In genomic region chr6:47404436-47404835, GRCh38 we compare ENCODE assay signal across 27 cellular contexts.
"Had no signal": no experiment of that assay in that cellular context is flagged by ENCODE, and none has a peak within 500 bp of the region (broad histone marks: within the 10 kb centered on the region; RNA-seq: fewer than 3 reads in every experiment).

No MANE protein-coding gene starts in this region.

- H3K4me3 ChIP-seq: gastrocnemius medialis, skin epidermis, thyroid gland, upper lobe of right lung had no signal

- H3K27ac ChIP-seq: gastrocnemius medialis, skin epidermis, thyroid gland, upper lobe of right lung, VCaP had no signal

- H3K36me3 ChIP-seq: gastrocnemius medialis, thyroid gland, upper lobe of right lung had no signal

- H3K4me1 Mint-ChIP-seq: memory B cell; stimulated activated effector memory CD8-positive, alpha-beta T cell treated with anti-CD3 and anti-CD28 coated beads, Interleukin-12 subunit alpha, Interleukin-12 subunit beta, amount 100 ng/mL, for 72 hours had no signal

- H3K4me1 ChIP-seq: gastrocnemius medialis had no signal

- H3K36me3 Mint-ChIP-seq: activated naive CD8-positive, alpha-beta T cell; memory B cell; naive thymus-derived CD8-positive, alpha-beta T cell; stimulated activated effector memory CD8-positive, alpha-beta T cell treated with anti-CD3 and anti-CD28 coated beads, Interleukin-12 subunit alpha, Interleukin-12 subunit beta, amount 100 ng/mL, for 72 hours had no signal

- H3K27me3 ChIP-seq: gastrocnemius medialis, thyroid gland, upper lobe of right lung had no signal

- ATAC-seq: activated T-cell treated with anti-CD3 and anti-CD28 coated beads, Interleukin-2, amount 50 U/mL, for 72 hours; gastrocnemius medialis; naive thymus-derived CD8-positive, alpha-beta T cell; sciatic nerve; stimulated activated effector memory CD8-positive, alpha-beta T cell treated with anti-CD3 and anti-CD28 coated beads, Interleukin-12 subunit alpha, Interleukin-12 subunit beta, amount 100 ng/mL, for 72 hours; upper lobe of right lung had no signal

- DNase-seq: activated CD4-positive, alpha-beta T cell treated with anti-CD3 and anti-CD28 coated beads for 4 hours; activated CD4-positive, alpha-beta T cell treated with anti-CD3 and anti-CD28 coated beads, Interleukin-2, amount 50 U/mL, for 4 hours; activated effector memory CD4-positive, alpha-beta T cell treated with Interleukin-2 at 50 U/mL for 16 hours; activated naive CD4-positive, alpha-beta T cell treated with Interleukin-2 at 50 U/mL for 16 hours; activated T-cell treated with anti-CD3 and anti-CD28 coated beads for 4 hours; activated T-cell treated with anti-CD3 and anti-CD28 coated beads, Interleukin-2, amount 50 U/mL, for 72 hours; anterior cingulate cortex; effector CD8-positive, alpha-beta T cell; gastrocnemius medialis; hippocampal formation; kidney; midbrain; naive thymus-derived CD8-positive, alpha-beta T cell; posterior cingulate gyrus; stimulated activated CD4-positive, alpha-beta T cell treated with anti-CD3 and anti-CD28 coated beads, Interleukin-12 subunit alpha, Interleukin-12 subunit beta, amount 100 ng/mL, for 4 hours; stimulated activated CD4-positive, alpha-beta T cell treated with anti-CD3 and anti-CD28 coated beads, Interleukin-4, amount 100 ng/mL, for 24 hours; T-helper 9 cell; upper lobe of right lung had no signal

- H3K27ac Mint-ChIP-seq: activated naive CD8-positive, alpha-beta T cell; activated T-cell treated with anti-CD3 and anti-CD28 coated beads, Interleukin-2, amount 50 U/mL, for 72 hours; memory B cell; naive thymus-derived CD8-positive, alpha-beta T cell; stimulated activated effector memory CD8-positive, alpha-beta T cell treated with anti-CD3 and anti-CD28 coated beads, Interleukin-12 subunit alpha, Interleukin-12 subunit beta, amount 100 ng/mL, for 72 hours; stimulated activated naive CD8-positive, alpha-beta T cell treated with anti-CD3 and anti-CD28 coated beads, Interleukin-15, Interleukin-2, amounts not matched to agents 100 ng/mL and 50 ng/mL, for 24 hours; T-helper 1 cell treated with Interleukin-12 subunit alpha and Interleukin-12 subunit beta and Interleukin-4 antibody, amounts not matched to agents 30 μg/mL and 1 μg/mL, for 36 hours had no signal

- H3K4me3 Mint-ChIP-seq: activated naive CD8-positive, alpha-beta T cell; activated T-cell treated with anti-CD3 and anti-CD28 coated beads, Interleukin-2, amount 50 U/mL, for 72 hours; memory B cell; naive thymus-derived CD8-positive, alpha-beta T cell; stimulated activated effector memory CD8-positive, alpha-beta T cell treated with anti-CD3 and anti-CD28 coated beads, Interleukin-12 subunit alpha, Interleukin-12 subunit beta, amount 100 ng/mL, for 72 hours; stimulated activated naive CD8-positive, alpha-beta T cell treated with anti-CD3 and anti-CD28 coated beads, Interleukin-15, Interleukin-2, amounts not matched to agents 100 ng/mL and 50 ng/mL, for 24 hours; T-helper 1 cell treated with Interleukin-12 subunit alpha and Interleukin-12 subunit beta and Interleukin-4 antibody, amounts not matched to agents 30 μg/mL and 1 μg/mL, for 36 hours had no signal

- H3K27me3 Mint-ChIP-seq: activated naive CD8-positive, alpha-beta T cell; stimulated activated naive CD8-positive, alpha-beta T cell treated with anti-CD3 and anti-CD28 coated beads, Interleukin-15, Interleukin-2, amounts not matched to agents 100 ng/mL and 50 ng/mL, for 24 hours had no signal

- H3K9me3 ChIP-seq: gastrocnemius medialis, thyroid gland, upper lobe of right lung had no signal

- H3K9me3 Mint-ChIP-seq: activated T-cell treated with anti-CD3 and anti-CD28 coated beads, Interleukin-2, amount 50 U/mL, for 72 hours; memory B cell; naive thymus-derived CD8-positive, alpha-beta T cell; stimulated activated effector memory CD8-positive, alpha-beta T cell treated with anti-CD3 and anti-CD28 coated beads, Interleukin-12 subunit alpha, Interleukin-12 subunit beta, amount 100 ng/mL, for 72 hours; stimulated activated naive CD8-positive, alpha-beta T cell treated with anti-CD3 and anti-CD28 coated beads, Interleukin-15, Interleukin-2, amounts not matched to agents 100 ng/mL and 50 ng/mL, for 24 hours; T-helper 1 cell treated with Interleukin-12 subunit alpha and Interleukin-12 subunit beta and Interleukin-4 antibody, amounts not matched to agents 30 μg/mL and 1 μg/mL, for 36 hours had no signal
